ENCODE assay signal across 8 cellular contexts in genomic region chr22:31490496-31490925, GRCh38. TPM values are rescaled to one million over a fixed set of nuclear protein-coding genes. Genes with fewer than 3 reads are reported as not detected.
DNase-seq lines count a peak whose midpoint lies in the region; ATAC-seq and TF ChIP-seq lines count a peak whose summit lies in the region.

No MANE protein-coding gene starts in this region.

- H3K9me3 ChIP-seq in cardiac muscle cell (ENCODE audit: low read depth) (no peaks in the 10 kb centered on the region), parathyroid adenoma (ENCODE audit: control insufficient read depth, low read length) (no peaks in the 10 kb centered on the region), uterus (no peaks in the 10 kb centered on the region)

- H3K27ac Mint-ChIP-seq in activated naive CD8-positive, alpha-beta T cell treated with anti-CD3 and anti-CD28 coated beads, Interleukin-2, amount 10 ng/mL, durations not matched to agents 7 days and 5 days: peak overlapping the region; percentile 99

- peak overlapping the region; percentile 95 for H3K27ac ChIP-seq in cardiac muscle cell
- peak overlapping the region; percentile 95 for H3K27ac ChIP-seq in parathyroid adenoma
- H3K27ac ChIP-seq in uterus: peak overlapping the region; percentile 91 to 95

- H3K4me2 ChIP-seq in parathyroid adenoma (ENCODE audit: low read length): peak overlapping the region; percentile 84

- no peak overlapping the region for H3K9ac ChIP-seq in parathyroid adenoma

- TF ChIP-seq POLR2A in uterus (IDR thresholded peaks at IDR 0.05): no peak

- POLR2A ChIA-PET in activated naive CD8-positive, alpha-beta T cell treated with anti-CD3 and anti-CD28 coated beads, Interleukin-2, amount 10 ng/mL, durations not matched to agents 7 days and 5 days (lab: Charles Lee): interaction anchor here (0.5 to 2.8 kb wide), 3 partner anchors 14 to 144 kb away, joined by 3 to 9 read pairs (median 3); partner anchors contain the start of gene PATZ1

- intact Hi-C loops in uterus (cut with DNase I; ENCODE audit: low total_unique reads): no loop called here

- peak overlapping the region; percentile 95 for H3K4me3 Mint-ChIP-seq in activated naive CD8-positive, alpha-beta T cell treated with anti-CD3 and anti-CD28 coated beads, Interleukin-2, amount 10 ng/mL, durations not matched to agents 7 days and 5 days

- H3K4me3 ChIP-seq in cardiac muscle cell (peak overlapping the region; percentile 46), parathyroid adenoma (ENCODE audit: low read depth, low read length) (peak overlapping the region; percentile 74), uterus (peak overlapping the region; percentile 70 to 94)

- H3K9me3 Mint-ChIP-seq in activated naive CD8-positive, alpha-beta T cell treated with anti-CD3 and anti-CD28 coated beads, Interleukin-2, amount 10 ng/mL, durations not matched to agents 7 days and 5 days: no peaks in the 10 kb centered on the region

- no peaks in the 10 kb centered on the region for H3K27me3 Mint-ChIP-seq in activated naive CD8-positive, alpha-beta T cell treated with anti-CD3 and anti-CD28 coated beads, Interleukin-2, amount 10 ng/mL, durations not matched to agents 7 days and 5 days

- peaks cover 25% of the 10 kb centered on the region for H3K4me1 Mint-ChIP-seq in activated naive CD8-positive, alpha-beta T cell treated with anti-CD3 and anti-CD28 coated beads, Interleukin-2, amount 10 ng/mL, durations not matched to agents 7 days and 5 days

- H3K79me2 ChIP-seq in parathyroid adenoma: no peaks in the 10 kb centered on the region

- H3K27me3 ChIP-seq in cardiac muscle cell: no peaks in the 10 kb centered on the region
- H3K27me3 ChIP-seq in parathyroid adenoma (ENCODE audit: control insufficient read depth, insufficient read depth, low read length): no peaks in the 10 kb centered on the region
- H3K27me3 ChIP-seq in uterus: no peaks in the 10 kb centered on the region

- peak overlapping the region; percentile 80 for H2AFZ ChIP-seq in parathyroid adenoma

- peaks cover 10% of the 10 kb centered on the region for H3K36me3 Mint-ChIP-seq in activated naive CD8-positive, alpha-beta T cell treated with anti-CD3 and anti-CD28 coated beads, Interleukin-2, amount 10 ng/mL, durations not matched to agents 7 days and 5 days

- peak; percentile 82 for DNase-seq in CMK (ENCODE audit: low read depth)
- DNase-seq in SK-N-DZ (ENCODE audit: low spot score): peak; percentile 43
- DNase-seq in activated naive CD8-positive, alpha-beta T cell treated with anti-CD3 and anti-CD28 coated beads, Interleukin-2, amount 10 ng/mL, durations not matched to agents 7 days and 5 days: peak; percentile 55
- DNase-seq in cardiac muscle cell (ENCODE audit: low read depth in 1 of 2, low spot score in 1 of 2): peak; percentile 57 to 70
- peak in 1 of 2 donors; percentile 23 for DNase-seq in uterus

- ATAC-seq in GM19328 (IDR thresholded peaks at IDR 0.05; ENCODE audit: unreplicated experiment): peak; percentile 45
- peak; percentile 60 for ATAC-seq in HG03460 (IDR thresholded peaks at IDR 0.05; ENCODE audit: unreplicated experiment)
- ATAC-seq in activated naive CD8-positive, alpha-beta T cell treated with anti-CD3 and anti-CD28 coated beads, Interleukin-2, amount 10 ng/mL, durations not matched to agents 7 days and 5 days (ENCODE audit: low read depth): peak; percentile 55

- TF ChIP-seq CTCF in cardiac muscle cell (IDR thresholded peaks at IDR 0.05; ENCODE audit: low read depth, low read length): no peak
- no peak for TF ChIP-seq CTCF in parathyroid adenoma (IDR thresholded peaks at IDR 0.05)
- no peak for TF ChIP-seq CTCF in uterus (IDR thresholded peaks at IDR 0.05)

- H3K4me1 ChIP-seq in cardiac muscle cell (ENCODE audit: low read depth) (peaks cover 6% of the 10 kb centered on the region), parathyroid adenoma (no peaks in the 10 kb centered on the region), uterus (peaks cover 0 to 3% of the 10 kb centered on the region in 2 donors)

- peaks cover 9% of the 10 kb centered on the region for H3K36me3 ChIP-seq in cardiac muscle cell
- no peaks in the 10 kb centered on the region for H3K36me3 ChIP-seq in parathyroid adenoma (ENCODE audit: control insufficient read depth, insufficient read depth, low read length)
- H3K36me3 ChIP-seq in uterus: no peaks in the 10 kb centered on the region

RNA-seq across cellular contexts. Expression of gene EIF4ENIF1, which starts 0.9 kb away (rescaled TPM):
- 12.6 and 12.8 TPM in 2 replicates for polyA plus RNA-seq in SK-N-DZ (2014; cell fraction: cytosol; rRNA removed)
- 25.6 and 34.3 TPM in 2 replicates for polyA plus RNA-seq in SK-N-DZ (2014; cell fraction: nucleus; rRNA removed)
- total RNA-seq in activated naive CD8-positive, alpha-beta T cell treated with anti-CD3 and anti-CD28 coated beads, Interleukin-2, amount 10 ng/mL, durations not matched to agents 7 days and 5 days: 10 to 100 TPM; 38.6 to 41.0 TPM
- total RNA-seq in cardiac muscle cell: 15.8 and 18.0 TPM in 2 replicates
- polyA plus RNA-seq in cardiac muscle cell: 26.5 and 38.7 TPM in 2 replicates
- total RNA-seq in uterus: 10 to 100 TPM; 19.0 to 95.8 (median 47.3) TPM

RNA-seq across cellular contexts. Expression of gene SFI1, which starts 5.8 kb away (rescaled TPM):
- polyA plus RNA-seq in SK-N-DZ (2014; cell fraction: cytosol; rRNA removed): 20.9 and 24.4 TPM in 2 replicates
- polyA plus RNA-seq in SK-N-DZ (2014; cell fraction: nucleus; rRNA removed): 216 and 272 TPM in 2 replicates
- total RNA-seq in activated naive CD8-positive, alpha-beta T cell treated with anti-CD3 and anti-CD28 coated beads, Interleukin-2, amount 10 ng/mL, durations not matched to agents 7 days and 5 days: 100 to 1,000 TPM; 209 to 210 TPM
- 18.2 and 23.8 TPM in 2 replicates for total RNA-seq in cardiac muscle cell
- 13.6 and 22.0 TPM in 2 replicates for polyA plus RNA-seq in cardiac muscle cell
- total RNA-seq in uterus: 10 to 100 TPM; 10.2 to 44.1 (median 33.3) TPM
